21 cellular contexts compared by ENCODE assay signal in genomic region chr5:88870280-88870679, GRCh38. TPM values are rescaled to one million over a fixed set of nuclear protein-coding genes. Genes with fewer than 3 reads are reported as not detected.
"Had no signal": no experiment of that assay in that cellular context is flagged by ENCODE, and none has a peak within 500 bp of the region (broad histone marks: within the 10 kb centered on the region; RNA-seq: fewer than 3 reads in every experiment).

No MANE protein-coding gene starts in this region.

- H3K9me3 ChIP-seq: body of pancreas, esophagus muscularis mucosa, suprapubic skin, transverse colon, vagina had no signal

- H3K9me3 Mint-ChIP-seq: activated CD4-positive, alpha-beta T cell treated with anti-CD3 and anti-CD28 coated beads, Interleukin-2, amount 10 ng/mL, durations not matched to agents 24 days and 14 days; activated naive CD4-positive, alpha-beta T cell treated with anti-CD3 and anti-CD28 coated beads for 36 hours; activated T-cell treated with anti-CD3 and anti-CD28 coated beads, Interleukin-2, amount 50 U/mL, for 4 hours; immature natural killer cell; nephron progenitor cell; stimulated activated naive CD8-positive, alpha-beta T cell treated with anti-CD3 and anti-CD28 coated beads, Interleukin-15, Interleukin-2, amounts not matched to agents 100 ng/mL and 50 ng/mL, for 24 hours; T-helper 2 cell treated with Interferon-gamma antibody and Interleukin-4, amounts not matched to agents 5 μg/mL and 100 μg/mL, for 36 hours had no signal

- H3K4me1 ChIP-seq: body of pancreas, suprapubic skin, vagina had no signal

- H3K27me3 ChIP-seq: body of pancreas, esophagus muscularis mucosa, suprapubic skin, transverse colon, vagina had no signal

- DNase-seq: activated CD4-positive, alpha-beta T cell treated with anti-CD3 and anti-CD28 coated beads, Interleukin-2, amount 10 ng/mL, durations not matched to agents 24 days and 14 days; activated CD4-positive, CD25-positive, alpha-beta regulatory T cell; activated CD8-positive, alpha-beta T cell treated with anti-CD3 and anti-CD28 coated beads, Interleukin-2, amount 10 ng/mL, durations not matched to agents 7 days and 5 days; activated naive CD4-positive, alpha-beta T cell treated with anti-CD3 and anti-CD28 coated beads for 36 hours; activated T-cell treated with anti-CD3 and anti-CD28 coated beads, Interleukin-2, amount 50 U/mL, for 4 hours; body of pancreas; cortex of kidney; effector CD8-positive, alpha-beta T cell; immature natural killer cell; kidney glomerular epithelial cell; left ventricle myocardium superior; nephron progenitor cell; occipital lobe; stimulated activated CD4-positive, alpha-beta T cell treated with anti-CD3 and anti-CD28 coated beads, Interleukin-12 subunit alpha, Interleukin-12 subunit beta, amount 100 ng/mL, for 4 hours; stimulated activated CD4-positive, alpha-beta T cell treated with anti-CD3 and anti-CD28 coated beads, Interleukin-1b, Interleukin-23, amount 100 ng/mL, for 48 hours; transverse colon had no signal

- H3K4me1 Mint-ChIP-seq: activated CD4-positive, alpha-beta T cell treated with anti-CD3 and anti-CD28 coated beads, Interleukin-2, amount 10 ng/mL, durations not matched to agents 24 days and 14 days; nephron progenitor cell had no signal

- ATAC-seq: activated CD8-positive, alpha-beta T cell treated with anti-CD3 and anti-CD28 coated beads, Interleukin-2, amount 10 ng/mL, durations not matched to agents 7 days and 5 days; activated T-cell treated with anti-CD3 and anti-CD28 coated beads, Interleukin-2, amount 50 U/mL, for 4 hours; body of pancreas; left ventricle myocardium superior had no signal

- H3K27ac Mint-ChIP-seq: activated CD4-positive, alpha-beta T cell treated with anti-CD3 and anti-CD28 coated beads, Interleukin-2, amount 10 ng/mL, durations not matched to agents 24 days and 14 days; activated CD8-positive, alpha-beta T cell treated with anti-CD3 and anti-CD28 coated beads, Interleukin-2, amount 10 ng/mL, durations not matched to agents 7 days and 5 days; activated naive CD4-positive, alpha-beta T cell treated with anti-CD3 and anti-CD28 coated beads for 36 hours; immature natural killer cell; nephron progenitor cell; stimulated activated naive CD8-positive, alpha-beta T cell treated with anti-CD3 and anti-CD28 coated beads, Interleukin-15, Interleukin-2, amounts not matched to agents 100 ng/mL and 50 ng/mL, for 24 hours; T-helper 2 cell treated with Interferon-gamma antibody and Interleukin-4, amounts not matched to agents 5 μg/mL and 100 μg/mL, for 36 hours had no signal

- H3K4me3 Mint-ChIP-seq: activated CD4-positive, alpha-beta T cell treated with anti-CD3 and anti-CD28 coated beads, Interleukin-2, amount 10 ng/mL, durations not matched to agents 24 days and 14 days; activated CD8-positive, alpha-beta T cell treated with anti-CD3 and anti-CD28 coated beads, Interleukin-2, amount 10 ng/mL, durations not matched to agents 7 days and 5 days; activated naive CD4-positive, alpha-beta T cell treated with anti-CD3 and anti-CD28 coated beads for 36 hours; activated T-cell treated with anti-CD3 and anti-CD28 coated beads, Interleukin-2, amount 50 U/mL, for 4 hours; immature natural killer cell; nephron progenitor cell; stimulated activated naive CD8-positive, alpha-beta T cell treated with anti-CD3 and anti-CD28 coated beads, Interleukin-15, Interleukin-2, amounts not matched to agents 100 ng/mL and 50 ng/mL, for 24 hours; T-helper 2 cell treated with Interferon-gamma antibody and Interleukin-4, amounts not matched to agents 5 μg/mL and 100 μg/mL, for 36 hours had no signal

- H3K27ac ChIP-seq: body of pancreas, esophagus muscularis mucosa, suprapubic skin, transverse colon, vagina had no signal

- H3K36me3 Mint-ChIP-seq: immature natural killer cell had no signal

- H3K4me3 ChIP-seq: body of pancreas, esophagus muscularis mucosa, suprapubic skin, transverse colon, vagina had no signal

- H3K36me3 ChIP-seq: esophagus muscularis mucosa, suprapubic skin, transverse colon, vagina had no signal

RNA-seq across cellular contexts. Expression of gene MEF2C, which starts 12.7 kb away (rescaled TPM):
- total RNA-seq: activated naive CD4-positive, alpha-beta T cell treated with anti-CD3 and anti-CD28 coated beads for 36 hours had no signal
